8 cellular contexts compared by ENCODE assay signal in the genomic region with DNA sequence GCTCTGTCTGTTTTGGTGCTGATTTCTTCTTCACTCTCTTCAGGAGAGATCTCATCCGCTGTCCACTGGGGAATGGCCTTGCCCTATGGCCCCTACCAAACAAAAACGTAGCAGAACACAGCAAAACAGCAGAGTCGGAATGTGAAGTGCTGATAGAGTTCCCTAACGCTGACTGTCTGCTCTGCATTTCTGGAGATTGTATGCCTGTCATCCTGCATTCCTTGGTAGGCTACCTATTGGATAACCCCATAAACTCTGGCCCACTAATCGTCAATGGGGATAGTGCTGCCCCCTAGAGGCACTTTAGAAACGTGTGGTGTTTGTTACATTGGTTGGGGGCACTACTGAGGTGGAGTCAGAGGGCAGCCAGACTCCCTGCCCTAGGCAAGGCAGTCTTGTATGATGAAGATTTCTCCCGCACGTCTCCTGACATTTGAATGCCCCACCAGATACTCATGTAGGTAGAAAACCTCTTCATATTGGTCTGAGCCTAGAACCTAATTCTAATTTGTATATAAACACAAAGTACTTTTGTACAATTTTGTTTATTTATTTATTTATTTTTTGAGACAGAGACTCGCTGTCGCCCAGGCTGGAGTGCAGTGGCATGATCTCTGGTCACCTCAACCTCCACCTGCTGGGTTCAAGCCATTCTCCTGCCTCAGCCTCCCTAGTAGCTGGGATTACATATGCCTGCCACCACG. TPM values are rescaled to one million over a fixed set of nuclear protein-coding genes. Genes with fewer than 3 reads are reported as not detected.
DNase-seq lines count a peak whose midpoint lies in the region; ATAC-seq and TF ChIP-seq lines count a peak whose summit lies in the region.

No MANE protein-coding gene starts in this region.

- peak overlapping the region; percentile 46 for H3K27ac Mint-ChIP-seq in endodermal cell

- in situ Hi-C loops in GM23248 (cut with MboI), result no loop called here

- DNase-seq in BE2C, result peak; percentile 80
- DNase-seq in GM23248, result peak; percentile 74
- peak; percentile 2 for DNase-seq in NCI-H446 treated with DMSO at 0.1 percent for 48 hours (lab: John Stamatoyannopoulos, UW)
- peak; percentile 38 for DNase-seq in activated CD4-positive, alpha-beta T cell treated with anti-CD3 and anti-CD28 coated beads, Interleukin-2, amount 50 U/mL, for 1 hour
- peak; percentile 91 for DNase-seq in endodermal cell
- no peak for DNase-seq in thoracic aorta (ENCODE audit: low spot score)

- ATAC-seq in thoracic aorta (ENCODE audit: insufficient number of reproducible peaks, low FRiP score, low read depth), result no peak
- no peak for ATAC-seq in GM21529 (IDR thresholded peaks at IDR 0.05; ENCODE audit: unreplicated experiment)

- H3F3A ChIP-seq in GM23248 (ENCODE audit: insufficient read depth), result peaks cover 7% of the 10 kb centered on the region; the same call in 1 of the 2 replicates

- H3K4me3 ChIP-seq in BE2C (ENCODE audit: low read depth, low read length) (no peak overlapping the region), GM23248 (no peak overlapping the region), endodermal cell (ENCODE audit: low read length) (no peak overlapping the region), mesodermal cell (ENCODE audit: extremely low read depth, insufficient read depth, low read length, poor library complexity, severe bottlenecking) (no peak overlapping the region), thoracic aorta (no peak overlapping the region)

- H3K9me3 ChIP-seq in BE2C (no peaks in the 10 kb centered on the region), GM23248 (ENCODE audit: low read depth) (no peaks in the 10 kb centered on the region), endodermal cell (ENCODE audit: control insufficient read depth, low read length) (no peaks in the 10 kb centered on the region), mesodermal cell (ENCODE audit: control insufficient read depth, low read length) (no peaks in the 10 kb centered on the region), thoracic aorta (no peaks in the 10 kb centered on the region)

- H3K27ac ChIP-seq in GM23248, result no peak overlapping the region
- no peak overlapping the region for H3K27ac ChIP-seq in endodermal cell (ENCODE audit: low read depth, low read length)
- H3K27ac ChIP-seq in mesodermal cell (ENCODE audit: low read depth, low read length, severe bottlenecking), result peak overlapping the region; percentile 74
- H3K27ac ChIP-seq in thoracic aorta, result no peak overlapping the region

- H4K20me1 ChIP-seq in GM23248 (ENCODE audit: insufficient read depth), result no peaks in the 10 kb centered on the region

- H3K4me1 Mint-ChIP-seq in endodermal cell, result peaks cover 11% of the 10 kb centered on the region

- H3K36me3 Mint-ChIP-seq in endodermal cell (ENCODE audit: low read depth), result no peaks in the 10 kb centered on the region

- H3K9ac ChIP-seq in GM23248 (no peak overlapping the region), endodermal cell (ENCODE audit: extremely low read depth, low read length, poor library complexity, severe bottlenecking) (no peak overlapping the region)

- TF ChIP-seq CTCF in BE2C (IDR thresholded peaks at IDR 0.05; ENCODE audit: low read depth, low read length) (peak; percentile 91), endodermal cell (conservative IDR thresholded peaks at IDR 0.05) (peak; percentile 94), thoracic aorta (IDR thresholded peaks at IDR 0.05) (peak; percentile 59)

- H3K27me3 ChIP-seq in BE2C (no peaks in the 10 kb centered on the region), GM23248 (replicated peaks; ENCODE audit: insufficient read depth) (no peaks in the 10 kb centered on the region), endodermal cell (ENCODE audit: control insufficient read depth, insufficient read depth, low read length, poor library complexity, severe bottlenecking) (no peaks in the 10 kb centered on the region), thoracic aorta (replicated peaks; ENCODE audit: insufficient read depth) (no peaks in the 10 kb centered on the region)

- H3K9me3 Mint-ChIP-seq in endodermal cell, result no peaks in the 10 kb centered on the region

- H3K36me3 ChIP-seq in BE2C (no peaks in the 10 kb centered on the region), GM23248 (ENCODE audit: low read depth) (no peaks in the 10 kb centered on the region), endodermal cell (ENCODE audit: control insufficient read depth, insufficient read depth, low read length) (no peaks in the 10 kb centered on the region), mesodermal cell (ENCODE audit: control insufficient read depth, insufficient read depth, low read length) (no peaks in the 10 kb centered on the region), thoracic aorta (no peaks in the 10 kb centered on the region)

- H3K4me1 ChIP-seq in BE2C, result peaks cover 2% of the 10 kb centered on the region
- H3K4me1 ChIP-seq in GM23248 (ENCODE audit: insufficient read depth), result peaks cover 5% of the 10 kb centered on the region; the same call in 1 of the 2 replicates
- H3K4me1 ChIP-seq in endodermal cell (ENCODE audit: control insufficient read depth, insufficient read depth, low read length), result no peaks in the 10 kb centered on the region
- no peaks in the 10 kb centered on the region for H3K4me1 ChIP-seq in mesodermal cell (ENCODE audit: control insufficient read depth, insufficient read depth, low read length, poor library complexity, severe bottlenecking)
- no peaks in the 10 kb centered on the region for H3K4me1 ChIP-seq in thoracic aorta (ENCODE audit: control insufficient read depth in 1 of 2, low read depth in 2 of 2)

- no peaks in the 10 kb centered on the region for H3K79me2 ChIP-seq in GM23248 (ENCODE audit: insufficient read depth)

- no peaks in the 10 kb centered on the region for H3K9me2 ChIP-seq in GM23248 (ENCODE audit: insufficient read depth)

- no peak overlapping the region for H3K4me3 Mint-ChIP-seq in endodermal cell

- 0 out of 2 replicates have a peak overlapping the region, but pooled peaks have one; percentile 2 for H2AFZ ChIP-seq in GM23248

- H3K4me2 ChIP-seq in GM23248 (ENCODE audit: unreplicated experiment), result no peak overlapping the region

- peaks cover 8% of the 10 kb centered on the region for H3K27me3 Mint-ChIP-seq in endodermal cell (ENCODE audit: insufficient read depth)

- WGBS in GM23248 (ENCODE audit: low coverage in 1 of 2, low lambda C conversion rate in 2 of 2, missing lambda C conversion rate in 2 of 2), 2 experiments, result 19 to 22% methylated on average over 11 of the region's 11 CpGs
- WGBS in endodermal cell (ENCODE audit: insufficient coverage in 1 of 2, insufficient read length in 1 of 2), 2 experiments, result 43 to 56% methylated on average over 8 to 11 of the region's 11 CpGs
- WGBS in mesodermal cell (ENCODE audit: insufficient coverage in 2 of 2), 2 experiments, result 49 to 75% methylated on average over 4 to 6 of the region's 11 CpGs

RNA-seq across cellular contexts. Expression of a gene that starts 15.6 kb away (rescaled TPM):
- polyA plus RNA-seq in BE2C (2012; ENCODE audit: insufficient read depth, insufficient read length, low read depth), result 190 TPM
- 25.0 and 38.9 TPM in 2 replicates for total RNA-seq in GM23248 (2014; rRNA removed; shearing (Covaris generic))
- polyA plus RNA-seq in GM23248 (2016; fragmentation: Nextera tagmentation; extraction: Ambion mirVana), result 38.7 and 39.0 TPM in 2 replicates
- total RNA-seq in endodermal cell (10 to 100 TPM; 61.3 to 86.5 TPM), thoracic aorta (10 to 100 TPM; 26.1 TPM)
- 76.3 TPM for polyA plus RNA-seq in endodermal cell (2013, experiment 1 of 2)
- polyA plus RNA-seq in endodermal cell (2013, experiment 2 of 2), result 65.0 TPM
- 47.9 TPM for polyA plus RNA-seq in mesodermal cell (2013, experiment 1 of 2)
- 47.0 TPM for polyA plus RNA-seq in mesodermal cell (2013, experiment 2 of 2)
